ENCODE assay signal across 9 cellular contexts in the genomic region with DNA sequence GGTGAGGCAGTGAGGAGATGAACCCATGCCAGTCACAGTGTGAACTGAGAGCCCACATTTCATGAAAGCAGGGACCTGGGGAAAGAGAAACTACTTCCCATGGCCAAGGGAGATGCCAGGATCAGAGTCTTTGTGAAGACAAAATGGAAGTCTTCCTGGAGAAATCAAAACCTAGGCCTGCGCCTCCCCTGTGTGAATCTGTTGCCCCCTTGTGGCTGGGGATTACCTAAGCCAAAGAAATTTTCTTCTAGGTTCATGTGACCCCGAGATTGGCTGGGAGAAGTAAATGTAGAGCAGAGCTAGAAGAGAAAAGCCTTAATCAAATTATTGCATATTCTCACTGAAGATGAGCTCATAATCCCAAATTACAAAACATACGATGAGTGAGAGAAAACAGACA.
A peak's percentile ranks its signal among the peaks of the same experiment; 100 is the strongest.
DNase-seq lines count a peak whose midpoint lies in the region; ATAC-seq and TF ChIP-seq lines count a peak whose summit lies in the region.
"Had no signal": no experiment of that assay in that cellular context is flagged by ENCODE, and none has a peak within 500 bp of the region (broad histone marks: within the 10 kb centered on the region; RNA-seq: fewer than 3 reads in every experiment).

No MANE protein-coding gene starts in this region.

- TF ChIP-seq CTCF in GM12864 (IDR thresholded peaks at IDR 0.05; ENCODE audit: low read depth, low read length, missing control alignments) = peak; percentile 71
- no peak for TF ChIP-seq CTCF in coronary artery (IDR thresholded peaks at IDR 0.05)
- TF ChIP-seq CTCF in omental fat pad (IDR thresholded peaks at IDR 0.05) = no peak

- H3K4me3 ChIP-seq in GM12864 (ENCODE audit: low read depth, low read length) (no peak overlapping the region), coronary artery (no peak overlapping the region)

- H3K27ac ChIP-seq in coronary artery = no peak overlapping the region

- ATAC-seq in HG03439 (IDR thresholded peaks at IDR 0.05; ENCODE audit: unreplicated experiment) (no peak), omental fat pad (ENCODE audit: low FRiP score) (no peak), GM19351 (IDR thresholded peaks at IDR 0.05; ENCODE audit: unreplicated experiment) (no peak), GM19395 (IDR thresholded peaks at IDR 0.05; ENCODE audit: unreplicated experiment) (no peak)

- DNase-seq in A172 (ENCODE audit: low spot score) (peak; percentile 43), GM12864 (ENCODE audit: low read depth) (no peak), NCI-H69 (lab: John Stamatoyannopoulos, UW) (peak; percentile 70), coronary artery (ENCODE audit: low spot score) (peak; percentile 28), omental fat pad (ENCODE audit: low spot score) (no peak)
- DNase-seq: naive B cell had no signal

Comparison
In these comparisons a context has a peak if more than half of its experiments do, and no peak if none do; other contexts are left out.
1. DNase-seq: peak in A172 (single experiment), NCI-H69 (single experiment) and coronary artery (single experiment); none in GM12864 (single experiment) and omental fat pad (single experiment).